Comparison of ENCODE assay signal across 8 cellular contexts in the genomic region with DNA sequence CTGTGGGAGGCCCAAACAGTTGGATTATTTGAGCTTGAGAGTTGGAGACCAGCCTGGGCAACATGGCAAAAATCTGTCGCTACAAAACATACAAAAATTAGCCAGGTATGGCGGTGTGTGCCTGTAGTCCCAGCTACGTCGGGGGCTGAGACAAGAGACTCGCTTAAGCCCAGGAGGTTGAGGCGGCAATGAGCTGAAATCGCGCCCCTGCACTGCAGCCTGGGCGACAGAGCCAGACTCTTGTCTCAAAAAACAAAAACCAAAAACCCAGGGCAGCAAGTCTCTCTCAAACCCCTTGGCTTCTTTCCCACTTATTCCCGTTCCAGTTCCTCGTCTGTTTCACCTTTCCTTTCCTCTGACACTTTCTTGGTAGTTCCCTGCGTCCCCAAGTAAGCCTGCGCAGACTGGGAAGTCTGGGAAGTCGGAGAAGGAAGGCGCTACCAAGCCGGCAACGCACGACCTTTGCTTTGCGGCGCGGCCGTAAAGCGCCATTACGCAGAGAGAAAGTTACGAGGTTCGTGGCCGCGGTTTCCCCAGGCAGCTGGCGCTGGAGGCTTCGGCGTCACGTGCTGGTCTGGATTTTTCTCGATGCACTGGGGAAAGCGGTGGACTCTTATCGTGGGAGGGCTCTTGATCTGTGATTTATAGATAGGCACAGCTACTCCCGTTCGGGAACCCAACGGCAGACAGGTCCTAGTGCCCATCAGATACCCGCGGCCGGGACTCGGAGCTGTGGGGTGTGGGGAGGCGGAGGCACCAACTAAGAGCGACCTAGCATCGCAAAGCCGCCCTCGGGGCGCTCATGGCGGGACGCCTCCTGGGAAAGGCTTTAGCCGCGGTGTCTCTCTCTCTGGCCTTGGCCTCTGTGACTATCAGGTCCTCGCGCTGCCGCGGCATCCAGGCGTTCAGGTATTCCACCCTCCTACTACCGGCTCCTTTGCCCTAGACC. TPM values are rescaled to one million over a fixed set of nuclear protein-coding genes. Genes with fewer than 3 reads are reported as not detected.
DNase-seq lines count a peak whose midpoint lies in the region; ATAC-seq and TF ChIP-seq lines count a peak whose summit lies in the region.

A gene with protein sequence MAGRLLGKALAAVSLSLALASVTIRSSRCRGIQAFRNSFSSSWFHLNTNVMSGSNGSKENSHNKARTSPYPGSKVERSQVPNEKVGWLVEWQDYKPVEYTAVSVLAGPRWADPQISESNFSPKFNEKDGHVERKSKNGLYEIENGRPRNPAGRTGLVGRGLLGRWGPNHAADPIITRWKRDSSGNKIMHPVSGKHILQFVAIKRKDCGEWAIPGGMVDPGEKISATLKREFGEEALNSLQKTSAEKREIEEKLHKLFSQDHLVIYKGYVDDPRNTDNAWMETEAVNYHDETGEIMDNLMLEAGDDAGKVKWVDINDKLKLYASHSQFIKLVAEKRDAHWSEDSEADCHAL (plus strand): TSS at position 470 of the 949 bp plus-strand sequence. CDS start 333 bp downstream, at position 803.

- H3K4me2 ChIP-seq in OCI-LY3 (ENCODE audit: low read length), result peak within 1 kb of the TSS; percentile 77

- no peaks in the 10 kb centered on the region for H4K20me1 ChIP-seq in OCI-LY3 (ENCODE audit: insufficient read depth, low read length)

- peak within 1 kb of the TSS; percentile 78 for H3K9ac ChIP-seq in OCI-LY3 (ENCODE audit: low read length)

- H3K36me3 Mint-ChIP-seq in endothelial cell (ENCODE audit: low read depth, unreplicated experiment), result no peaks in the 10 kb centered on the region

- no peaks in the 10 kb centered on the region for H3K36me3 ChIP-seq in OCI-LY3 (replicated peaks; ENCODE audit: low read depth, low read length)

- DNase-seq in DMS 273 (lab: John Stamatoyannopoulos, UW; ENCODE audit: unreplicated experiment) (peak; percentile 96), HuH-7 (ENCODE audit: low spot score) (peak; percentile 38), endothelial cell (ENCODE audit: low spot score) (peak; percentile 92), midbrain (lab: John Stamatoyannopoulos, UW) (peak; percentile 94)
- DNase-seq in activated CD8-positive, alpha-beta memory T cell treated with anti-CD3 and anti-CD28 coated beads, Interleukin-2, amount 50 U/mL, for 48 hours, result peak; percentile 89
- DNase-seq in stimulated activated CD8-positive, alpha-beta memory T cell treated with anti-CD3 and anti-CD28 coated beads, Interleukin-2, amount 100 ng/mL, for 1 hour (ENCODE audit: low read depth in 2 of 2), result peak; percentile 63 to 70

- H3K79me2 ChIP-seq in OCI-LY3 (ENCODE audit: low read length), result peaks cover 36% of the 10 kb centered on the region

- H3K9me3 Mint-ChIP-seq in endothelial cell (ENCODE audit: unreplicated experiment), result peaks cover 9% of the 10 kb centered on the region

- peaks cover 9% of the 10 kb centered on the region for H3K4me1 ChIP-seq in OCI-LY3 (ENCODE audit: low read length)

- ATAC-seq in GM21515 (IDR thresholded peaks at IDR 0.05; ENCODE audit: unreplicated experiment), result peak; percentile 84

- H3K4me3 ChIP-seq in OCI-LY3 (ENCODE audit: low read length), result peak within 1 kb of the TSS; percentile 86

- peaks cover 5% of the 10 kb centered on the region for H3K27me3 Mint-ChIP-seq in endothelial cell (ENCODE audit: unreplicated experiment)

- peak within 1 kb of the TSS; percentile 98 for H3K27ac Mint-ChIP-seq in endothelial cell (ENCODE audit: unreplicated experiment)

- peaks cover 17% of the 10 kb centered on the region for H3K4me1 Mint-ChIP-seq in endothelial cell (ENCODE audit: unreplicated experiment)

- H3K27me3 ChIP-seq in OCI-LY3 (ENCODE audit: low read depth, low read length), result no peaks in the 10 kb centered on the region

- peak within 1 kb of the TSS; percentile 76 for H3K27ac ChIP-seq in OCI-LY3 (ENCODE audit: low read length)

- no peak for TF ChIP-seq CTCF in OCI-LY3 (IDR thresholded peaks at IDR 0.05; ENCODE audit: low read depth, low read length)
- no peak for TF ChIP-seq CTCF in endothelial cell (IDR thresholded peaks at IDR 0.05; ENCODE audit: unreplicated experiment)

- peak within 1 kb of the TSS; percentile 85 for H2AFZ ChIP-seq in OCI-LY3 (ENCODE audit: low read depth, low read length)

- H3K4me3 Mint-ChIP-seq in endothelial cell (ENCODE audit: unreplicated experiment), result peak within 1 kb of the TSS; percentile 99

- no peaks in the 10 kb centered on the region for H3K9me3 ChIP-seq in OCI-LY3 (ENCODE audit: insufficient read depth, low read length)

RNA-seq across cellular contexts. Expression of the gene that starts here (rescaled TPM):
- total RNA-seq in endothelial cell (ENCODE audit: unreplicated experiment), result 16.6 TPM

Comparison
In these comparisons a context has a peak if more than half of its experiments do, and no peak if none do; other contexts are left out.
1. Peak in every context shown above with its lines: DNase-seq, ATAC-seq, H3K4me3 ChIP-seq and H3K27ac ChIP-seq.
2. DNase-seq: peak in every context shown above with its lines; median percentile 96 in DMS 273; 94 in midbrain; 92 in endothelial cell; 89 in activated CD8-positive, alpha-beta memory T cell treated with anti-CD3 and anti-CD28 coated beads, Interleukin-2, amount 50 U/mL, for 48 hours; 66 in stimulated activated CD8-positive, alpha-beta memory T cell treated with anti-CD3 and anti-CD28 coated beads, Interleukin-2, amount 100 ng/mL, for 1 hour; 38 in HuH-7.